ENCODE assay signal across 28 cellular contexts in genomic region chr14:51129130-51129529, GRCh38. TPM values are rescaled to one million over a fixed set of nuclear protein-coding genes. Genes with fewer than 3 reads are reported as not detected.
DNase-seq lines count a peak whose midpoint lies in the region; ATAC-seq and TF ChIP-seq lines count a peak whose summit lies in the region.
"Had no signal": no experiment of that assay in that cellular context is flagged by ENCODE, and none has a peak within 500 bp of the region (broad histone marks: within the 10 kb centered on the region; RNA-seq: fewer than 3 reads in every experiment).

No MANE protein-coding gene starts in this region.

- H3K9me3 ChIP-seq in AG04450 (ENCODE audit: control insufficient read depth, insufficient read depth, low read length) (no peaks in the 10 kb centered on the region), PC-3 (ENCODE audit: low read length) (no peaks in the 10 kb centered on the region)
- H3K9me3 ChIP-seq: esophagus muscularis mucosa, thoracic aorta, vagina had no signal

- H3K36me3 Mint-ChIP-seq in osteocyte (ENCODE audit: unreplicated experiment), result peaks cover 3% of the 10 kb centered on the region
- H3K36me3 Mint-ChIP-seq: T-cell had no signal

- peaks cover 7% of the 10 kb centered on the region for H3K4me1 ChIP-seq in PC-3 (ENCODE audit: insufficient read depth, low read length)
- H3K4me1 ChIP-seq: esophagus muscularis mucosa, vagina had no signal

- CTCF ChIA-PET in AG04450 (lab: Charles Lee) (no interaction called here), PC-3 (lab: Charles Lee) (no interaction called here)

- POLR2A ChIA-PET in AG04450 (lab: Yijun Ruan, JAX), result no interaction called here
- POLR2A ChIA-PET in PC-3 (lab: Charles Lee; ENCODE audit: unreplicated experiment), result no interaction called here

- H3K9me2 ChIP-seq in PC-3 (replicated peaks; ENCODE audit: low read length), result peaks cover 6% of the 10 kb centered on the region

- H3K9me3 Mint-ChIP-seq in osteocyte (ENCODE audit: unreplicated experiment), result peaks cover 12% of the 10 kb centered on the region

- H4K20me1 ChIP-seq in PC-3 (ENCODE audit: low read length), result no peaks in the 10 kb centered on the region

- no peak overlapping the region for H3K9ac ChIP-seq in PC-3 (ENCODE audit: low read length)

- no peaks in the 10 kb centered on the region for H3K36me3 ChIP-seq in PC-3 (ENCODE audit: low read depth, low read length)
- H3K36me3 ChIP-seq: esophagus muscularis mucosa, thoracic aorta, vagina had no signal

- DNase-seq in AG04450 (ENCODE audit: low read depth, low spot score) (no peak), PC-3 (no peak), fibroblast of the aortic adventitia (ENCODE audit: low read depth) (no peak), osteocyte (ENCODE audit: extremely low spot score, unreplicated experiment) (no peak), cardiac septum (ENCODE audit: low spot score) (no peak)
- DNase-seq in activated effector memory CD4-positive, alpha-beta T cell treated with Interleukin-2 at 50 U/mL for 16 hours, result no peak
- DNase-seq: activated CD4-positive, alpha-beta T cell treated with anti-CD3 and anti-CD28 coated beads for 36 hours; activated T-cell treated with anti-CD3 and anti-CD28 coated beads, Interleukin-2, amount 50 U/mL, for 24 hours; effector memory CD4-positive, alpha-beta T cell; kidney; NCI-H1048; NCI-H187 treated with DMSO at 0.1 percent for 48 hours; NCI-H526 treated with DMSO at 0.1 percent for 48 hours; nephron progenitor cell; posterior cingulate gyrus; SHP77; stimulated activated CD4-positive, alpha-beta T cell treated with anti-CD3 and anti-CD28 coated beads, Interleukin-15, amount 100 ng/mL, for 24 hours; stimulated activated naive CD8-positive, alpha-beta T cell treated with anti-CD3 and anti-CD28 coated beads, Interleukin-15, Interleukin-2, amounts not matched to agents 100 U/mL and 50 U/mL, for 24 hours; T-cell had no signal

- peaks cover 6% of the 10 kb centered on the region for H3K27me3 ChIP-seq in AG04450 (ENCODE audit: control insufficient read depth, insufficient read depth, low read length)
- H3K27me3 ChIP-seq in PC-3 (ENCODE audit: low read length), result no peaks in the 10 kb centered on the region
- H3K27me3 ChIP-seq: esophagus muscularis mucosa, vagina had no signal

- no peaks in the 10 kb centered on the region for H3F3A ChIP-seq in PC-3 (ENCODE audit: low read length, unreplicated experiment)

- H3K27ac ChIP-seq in AG04450 (ENCODE audit: low read depth, low read length) (no peak overlapping the region), PC-3 (ENCODE audit: low read length) (no peak overlapping the region)
- H3K27ac ChIP-seq: C4-2B, esophagus muscularis mucosa, thoracic aorta, vagina had no signal

- H3K4me3 ChIP-seq in AG04450 (ENCODE audit: low read depth, low read length), result no peak overlapping the region
- H3K4me3 ChIP-seq in GM12875 (ENCODE audit: low read depth, low read length), result no peak overlapping the region
- no peak overlapping the region for H3K4me3 ChIP-seq in PC-3 (ENCODE audit: low read length)
- no peak overlapping the region for H3K4me3 ChIP-seq in fibroblast of the aortic adventitia (ENCODE audit: low read depth, low read length)
- H3K4me3 ChIP-seq: esophagus muscularis mucosa, lung, thoracic aorta, vagina had no signal

- H2AFZ ChIP-seq in PC-3 (ENCODE audit: low read length), result no peak overlapping the region

- intact Hi-C loops in PC-3 (cut with micrococcal nuclease) (no loop called here), cardiac septum (cut with DNase I) (no loop called here)

- H3K79me2 ChIP-seq in PC-3 (ENCODE audit: low read length), result no peaks in the 10 kb centered on the region

- H3K4me1 Mint-ChIP-seq in osteocyte (ENCODE audit: unreplicated experiment), result no peaks in the 10 kb centered on the region
- H3K4me1 Mint-ChIP-seq: activated CD4-positive, alpha-beta T cell treated with anti-CD3 and anti-CD28 coated beads for 36 hours; nephron progenitor cell; T-cell had no signal

- H3K4me2 ChIP-seq in PC-3 (ENCODE audit: low read length), result no peak overlapping the region

- peaks cover 3% of the 10 kb centered on the region for H3K27me3 Mint-ChIP-seq in osteocyte (ENCODE audit: unreplicated experiment)

- H3K27ac Mint-ChIP-seq in osteocyte (ENCODE audit: unreplicated experiment), result no peak overlapping the region
- H3K27ac Mint-ChIP-seq: activated T-cell treated with anti-CD3 and anti-CD28 coated beads, Interleukin-2, amount 50 U/mL, for 24 hours; nephron progenitor cell; T-cell had no signal

- ATAC-seq in PC-3 (peak; percentile 71; the same call in 1 of the 2 replicates), GM21723 (IDR thresholded peaks at IDR 0.05; ENCODE audit: unreplicated experiment) (no peak)
- ATAC-seq: activated CD4-positive, alpha-beta T cell treated with anti-CD3 and anti-CD28 coated beads for 36 hours; sciatic nerve; stimulated activated naive CD8-positive, alpha-beta T cell treated with anti-CD3 and anti-CD28 coated beads, Interleukin-15, Interleukin-2, amounts not matched to agents 100 U/mL and 50 U/mL, for 24 hours; T-cell had no signal

- no TSS peak for BruUV-seq in PC-3 (replicated peaks; lab: Mats Ljungman, UMichigan)

- H3K4me3 Mint-ChIP-seq in osteocyte (ENCODE audit: unreplicated experiment), result no peak overlapping the region
- H3K4me3 Mint-ChIP-seq: activated CD4-positive, alpha-beta T cell treated with anti-CD3 and anti-CD28 coated beads for 36 hours; activated T-cell treated with anti-CD3 and anti-CD28 coated beads, Interleukin-2, amount 50 U/mL, for 24 hours; nephron progenitor cell; T-cell had no signal

- TF ChIP-seq CTCF in AG04450 (IDR thresholded peaks at IDR 0.05; ENCODE audit: low read depth, low read length) (0 out of 2 replicates have a peak, but pooled peaks have one; percentile 15), GM12875 (IDR thresholded peaks at IDR 0.05; ENCODE audit: borderline replicate concordance, insufficient read depth, low read depth, low read length) (0 out of 2 replicates have a peak, but pooled peaks have one; percentile 12), PC-3 (conservative IDR thresholded peaks at IDR 0.05; ENCODE audit: low read depth, low read length) (peak; percentile 44; the same call in 1 of the 2 replicates), fibroblast of the aortic adventitia (IDR thresholded peaks at IDR 0.05; ENCODE audit: insufficient read depth, low read length) (peak; percentile 12), osteocyte (IDR thresholded peaks at IDR 0.05) (no peak)

RNA-seq across cellular contexts. Expression of gene TRIM9, which starts 34.2 kb away (rescaled TPM):
- polyA plus RNA-seq in AG04450 (2011; rRNA removed), result 0.02 and 0.06 TPM in 2 replicates
- polyA minus RNA-seq in AG04450 (2011; rRNA and poly(A)+ RNA removed), result not detected in 2 replicates
- total RNA-seq in PC-3 (2014; rRNA removed), result 2.5 and 2.6 TPM in 2 replicates
- total RNA-seq in fibroblast of the aortic adventitia (ENCODE audit: low replicate concordance), result 0.49 and 1.6 TPM in 2 replicates
- 4.4 and 4.8 TPM in 2 replicates for total RNA-seq in osteocyte
- 1.5 TPM for total RNA-seq in cardiac septum
- total RNA-seq: HT-29 had no signal
